18 cellular contexts compared by ENCODE assay signal in the genomic region with DNA sequence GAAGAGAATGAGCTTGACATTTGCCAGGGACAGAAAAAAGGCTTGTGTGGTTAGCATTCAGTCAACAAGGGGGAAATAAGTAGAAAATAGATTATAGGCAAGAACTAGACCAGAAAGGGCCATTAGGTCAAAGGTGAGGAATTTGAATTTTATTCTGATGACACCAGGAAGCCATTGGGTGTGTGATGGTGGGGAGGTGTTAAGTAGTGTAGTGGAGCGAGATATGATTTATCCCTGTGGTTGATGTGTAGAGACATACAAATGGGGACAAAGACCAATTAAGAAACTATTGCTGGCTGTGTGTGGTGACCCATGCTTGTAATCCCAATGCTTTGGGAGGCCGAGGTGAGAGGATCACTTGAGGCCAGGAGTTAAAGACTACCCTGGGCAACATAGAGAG. TPM values are rescaled to one million over a fixed set of nuclear protein-coding genes. Genes with fewer than 3 reads are reported as not detected.
"Had no signal": no experiment of that assay in that cellular context is flagged by ENCODE, and none has a peak within 500 bp of the region (broad histone marks: within the 10 kb centered on the region; RNA-seq: fewer than 3 reads in every experiment).

No MANE protein-coding gene starts in this region.

- H3K36me3 ChIP-seq: breast epithelium, left ventricle myocardium inferior, neutrophil had no signal

- H3K9me3 ChIP-seq: breast epithelium, heart left ventricle, left ventricle myocardium inferior, neutrophil, testis had no signal

- H3K27ac Mint-ChIP-seq: activated CD4-positive, alpha-beta memory T cell treated with anti-CD3 and anti-CD28 coated beads for 36 hours; activated naive CD8-positive, alpha-beta T cell treated with anti-CD3 and anti-CD28 coated beads for 36 hours; stimulated activated naive CD8-positive, alpha-beta T cell treated with anti-CD3 and anti-CD28 coated beads, Interleukin-15, Interleukin-2, amounts not matched to agents 100 ng/mL and 50 ng/mL, for 24 hours had no signal

- H3K9me3 Mint-ChIP-seq: activated CD4-positive, alpha-beta memory T cell treated with anti-CD3 and anti-CD28 coated beads for 36 hours; activated naive CD8-positive, alpha-beta T cell treated with anti-CD3 and anti-CD28 coated beads for 36 hours; stimulated activated naive CD8-positive, alpha-beta T cell treated with anti-CD3 and anti-CD28 coated beads, Interleukin-15, Interleukin-2, amounts not matched to agents 100 ng/mL and 50 ng/mL, for 24 hours had no signal

- H3K36me3 Mint-ChIP-seq: activated CD4-positive, alpha-beta memory T cell treated with anti-CD3 and anti-CD28 coated beads for 36 hours had no signal

- H3K4me1 ChIP-seq: testis had no signal

- H3K4me3 ChIP-seq: breast epithelium, heart left ventricle, left ventricle myocardium inferior, testis had no signal

- H3K27me3 Mint-ChIP-seq: activated CD4-positive, alpha-beta memory T cell treated with anti-CD3 and anti-CD28 coated beads for 36 hours; activated naive CD8-positive, alpha-beta T cell treated with anti-CD3 and anti-CD28 coated beads for 36 hours; stimulated activated naive CD8-positive, alpha-beta T cell treated with anti-CD3 and anti-CD28 coated beads, Interleukin-15, Interleukin-2, amounts not matched to agents 100 ng/mL and 50 ng/mL, for 24 hours had no signal

- H3K27ac ChIP-seq: left ventricle myocardium inferior, neutrophil, testis, VCaP had no signal

- DNase-seq: activated CD4-positive, alpha-beta memory T cell treated with anti-CD3 and anti-CD28 coated beads for 36 hours; activated gamma-delta T cell treated with Interleukin-2 at 50 U/mL for 16 hours; activated naive CD8-positive, alpha-beta T cell treated with anti-CD3 and anti-CD28 coated beads for 36 hours; activated T-cell treated with anti-CD3 and anti-CD28 coated beads, Interleukin-2, amount 50 U/mL, for 48 hours; anterior cingulate cortex; foreskin melanocyte; heart left ventricle; left ventricle myocardium inferior; posterior cingulate gyrus; stimulated activated CD4-positive, alpha-beta T cell treated with anti-CD3 and anti-CD28 coated beads, Interleukin-4, amount 100 ng/mL, for 1 hour; stimulated activated CD8-positive, alpha-beta memory T cell treated with anti-CD3 and anti-CD28 coated beads, Interleukin-4, amount 100 ng/mL, for 48 hours; SW 1271; testis had no signal

- H3K27me3 ChIP-seq: breast epithelium, heart left ventricle, neutrophil, testis had no signal

- H3K4me3 Mint-ChIP-seq: activated CD4-positive, alpha-beta memory T cell treated with anti-CD3 and anti-CD28 coated beads for 36 hours; activated naive CD8-positive, alpha-beta T cell treated with anti-CD3 and anti-CD28 coated beads for 36 hours; stimulated activated naive CD8-positive, alpha-beta T cell treated with anti-CD3 and anti-CD28 coated beads, Interleukin-15, Interleukin-2, amounts not matched to agents 100 ng/mL and 50 ng/mL, for 24 hours had no signal

RNA-seq across cellular contexts. Expression of a gene that starts 49.7 kb away (rescaled TPM):
- total RNA-seq: mesenteric fat pad had no signal
